ENCODE assay signal across 14 cellular contexts in the genomic region with DNA sequence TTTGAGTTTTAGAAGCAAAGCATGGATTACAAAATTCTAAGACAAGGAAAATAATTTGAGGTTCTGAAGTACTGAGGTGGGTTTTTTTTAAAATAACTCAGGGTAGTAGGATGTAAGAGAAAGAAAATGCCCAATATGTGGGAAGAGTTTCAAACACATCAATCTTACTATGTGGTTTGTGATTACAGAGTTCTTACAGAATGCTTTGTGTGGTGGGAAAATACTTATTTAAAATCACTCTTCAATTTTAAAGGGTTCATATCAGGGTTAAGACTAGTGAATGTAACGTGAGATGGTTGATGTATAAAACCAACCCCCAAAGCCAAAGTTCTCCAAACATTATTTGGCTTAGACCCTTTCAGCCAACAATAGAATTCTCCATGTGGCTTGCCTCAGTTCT.
A peak's percentile ranks its signal among the peaks of the same experiment; 100 is the strongest.
DNase-seq lines count a peak whose midpoint lies in the region; ATAC-seq and TF ChIP-seq lines count a peak whose summit lies in the region.
"Had no signal": no experiment of that assay in that cellular context is flagged by ENCODE, and none has a peak within 500 bp of the region (broad histone marks: within the 10 kb centered on the region; RNA-seq: fewer than 3 reads in every experiment).

No MANE protein-coding gene starts in this region.

- no peak overlapping the region for H3K27ac ChIP-seq in fibroblast of lung (ENCODE audit: insufficient read depth, low read length)
- H3K27ac ChIP-seq: A549 had no signal

- H3K4me3 ChIP-seq in fibroblast of lung (replicated peaks in 1 of 4; ENCODE audit: control extremely low read depth in 1 of 4, insufficient read depth in 1 of 4, low read depth in 3 of 4, low read length in 4 of 4), result no peak overlapping the region
- H3K4me3 ChIP-seq: A549 had no signal

- no peak for DNase-seq in activated naive CD8-positive, alpha-beta T cell treated with anti-CD3 and anti-CD28 coated beads, Interleukin-2, amount 50 U/mL, for 24 hours
- peak; percentile 4 for DNase-seq in RPMI7951 (ENCODE audit: low read depth)
- DNase-seq in fibroblast of lung (ENCODE audit: low read depth in 2 of 2), result peak; percentile 21 to 81
- no peak for DNase-seq in NCI-H446 treated with DMSO at 0.1 percent for 48 hours (lab: John Stamatoyannopoulos, UW)
- DNase-seq: Calu3, GOT3, KG1, NCI-H1092, NCI-H510A, RPMI8226 had no signal

- no peaks in the 10 kb centered on the region for H3K27me3 Mint-ChIP-seq in activated naive CD8-positive, alpha-beta T cell
- H3K27me3 Mint-ChIP-seq in activated naive CD8-positive, alpha-beta T cell treated with anti-CD3 and anti-CD28 coated beads, Interleukin-2, amount 50 U/mL, for 24 hours, result no peaks in the 10 kb centered on the region

- no peak for TF ChIP-seq CTCF in fibroblast of lung (conservative IDR thresholded peaks at IDR 0.05 in 1 of 2, IDR thresholded peaks at IDR 0.05 in 1 of 2; ENCODE audit: low read depth in 1 of 2, low read length in 2 of 2)

- H3K36me3 Mint-ChIP-seq in activated naive CD8-positive, alpha-beta T cell, result peaks cover 19% of the 10 kb centered on the region
- H3K36me3 Mint-ChIP-seq in activated naive CD8-positive, alpha-beta T cell treated with anti-CD3 and anti-CD28 coated beads, Interleukin-2, amount 50 U/mL, for 24 hours (ENCODE audit: low read depth), result peaks cover 18% of the 10 kb centered on the region

- H3K9me3 Mint-ChIP-seq in activated naive CD8-positive, alpha-beta T cell (ENCODE audit: low read depth), result peaks cover 6% of the 10 kb centered on the region
- peaks cover 18% of the 10 kb centered on the region for H3K9me3 Mint-ChIP-seq in activated naive CD8-positive, alpha-beta T cell treated with anti-CD3 and anti-CD28 coated beads, Interleukin-2, amount 50 U/mL, for 24 hours

- no peak overlapping the region for H3K9ac ChIP-seq in fibroblast of lung (ENCODE audit: insufficient read depth, low read length)

- H3K4me3 Mint-ChIP-seq in activated naive CD8-positive, alpha-beta T cell, result no peak overlapping the region
- no peak overlapping the region for H3K4me3 Mint-ChIP-seq in activated naive CD8-positive, alpha-beta T cell treated with anti-CD3 and anti-CD28 coated beads, Interleukin-2, amount 50 U/mL, for 24 hours

- H3K36me3 ChIP-seq in fibroblast of lung (ENCODE audit: control insufficient read depth, insufficient read depth, low read length), result no peaks in the 10 kb centered on the region

- no peaks in the 10 kb centered on the region for H3K27me3 ChIP-seq in fibroblast of lung (ENCODE audit: control insufficient read depth, insufficient read depth, low read length)

- ATAC-seq in activated naive CD8-positive, alpha-beta T cell treated with anti-CD3 and anti-CD28 coated beads, Interleukin-2, amount 50 U/mL, for 24 hours, result no peak
- ATAC-seq in HG03521 (IDR thresholded peaks at IDR 0.05; ENCODE audit: unreplicated experiment) (no peak), HG03460 (IDR thresholded peaks at IDR 0.05; ENCODE audit: unreplicated experiment) (no peak)
- ATAC-seq: A549 had no signal

- H3K4me2 ChIP-seq in fibroblast of lung (ENCODE audit: extremely low read depth, insufficient read depth, low read length), result no peak overlapping the region
- H3K4me2 ChIP-seq: A549 had no signal

- H3K9me3 ChIP-seq in fibroblast of lung (ENCODE audit: control insufficient read depth, insufficient read depth, low read depth, low read length), result no peaks in the 10 kb centered on the region

- no peak overlapping the region for H2AFZ ChIP-seq in fibroblast of lung (ENCODE audit: low read length)

- peak overlapping the region; percentile 46 for H3K27ac Mint-ChIP-seq in activated naive CD8-positive, alpha-beta T cell
- no peak overlapping the region for H3K27ac Mint-ChIP-seq in activated naive CD8-positive, alpha-beta T cell treated with anti-CD3 and anti-CD28 coated beads, Interleukin-2, amount 50 U/mL, for 24 hours

- peaks cover 49% of the 10 kb centered on the region for H3K4me1 Mint-ChIP-seq in activated naive CD8-positive, alpha-beta T cell (ENCODE audit: low read depth)
- H3K4me1 Mint-ChIP-seq in activated naive CD8-positive, alpha-beta T cell treated with anti-CD3 and anti-CD28 coated beads, Interleukin-2, amount 50 U/mL, for 24 hours, result peaks cover 43% of the 10 kb centered on the region

- no peaks in the 10 kb centered on the region for H3K4me1 ChIP-seq in fibroblast of lung (ENCODE audit: control insufficient read depth, extremely low read depth, insufficient read depth, low read length)
- H3K4me1 ChIP-seq: A549 had no signal

- no peaks in the 10 kb centered on the region for H3K79me2 ChIP-seq in fibroblast of lung (ENCODE audit: control insufficient read depth, insufficient read depth, low read length)

- H4K20me1 ChIP-seq in fibroblast of lung (ENCODE audit: control insufficient read depth, extremely low read depth, insufficient read depth, low read length), result no peaks in the 10 kb centered on the region

Comparison
In these comparisons a context has a peak if more than half of its experiments do, and no peak if none do; other contexts are left out.
1. DNase-seq: peak in RPMI7951 (single experiment) and fibroblast of lung (2 of 2); none in activated naive CD8-positive, alpha-beta T cell treated with anti-CD3 and anti-CD28 coated beads, Interleukin-2, amount 50 U/mL, for 24 hours (single experiment) and NCI-H446 treated with DMSO at 0.1 percent for 48 hours (single experiment).